ENCODE assay signal across 8 cellular contexts in genomic region chrX:53433651-53434639, GRCh38. TPM values are rescaled to one million over a fixed set of nuclear protein-coding genes. Genes with fewer than 3 reads are reported as not detected.
A peak's percentile ranks its signal among the peaks of the same experiment; 100 is the strongest.
DNase-seq lines count a peak whose midpoint lies in the region; ATAC-seq and TF ChIP-seq lines count a peak whose summit lies in the region.

HSD17B10 (minus strand) TSS chrX:53434370; CDS start chrX:53434345, 25 bp downstream.

- no peaks in the 10 kb centered on the region for H3K27me3 Mint-ChIP-seq in chondrocyte (ENCODE audit: low read depth)

- peaks cover 13% of the 10 kb centered on the region for H3K9me3 Mint-ChIP-seq in chondrocyte (ENCODE audit: low read depth)

- H3K27me3 ChIP-seq in kidney epithelial cell (ENCODE audit: control insufficient read depth, insufficient read depth, low read length), result peaks cover 5% of the 10 kb centered on the region

- peaks cover 12% of the 10 kb centered on the region for H3K4me1 Mint-ChIP-seq in chondrocyte (ENCODE audit: low read depth)

- peaks cover 5% of the 10 kb centered on the region for H3K36me3 Mint-ChIP-seq in chondrocyte (ENCODE audit: low read depth)

- peak within 1 kb of the TSS; percentile 97 for H3K4me3 Mint-ChIP-seq in chondrocyte (ENCODE audit: unreplicated experiment)

- peak within 1 kb of the TSS; percentile 90 for H3K27ac Mint-ChIP-seq in chondrocyte (ENCODE audit: unreplicated experiment)

- ATAC-seq in GM19035 (IDR thresholded peaks at IDR 0.05; ENCODE audit: unreplicated experiment) (peak; percentile 91), HG03354 (IDR thresholded peaks at IDR 0.05; ENCODE audit: poor library complexity, severe bottlenecking, unreplicated experiment) (peak; percentile 94)

- no peak for TF ChIP-seq CTCF in AG09319 (IDR thresholded peaks at IDR 0.05; ENCODE audit: low read depth, low read length)
- TF ChIP-seq CTCF in chondrocyte (IDR thresholded peaks at IDR 0.05), result no peak
- TF ChIP-seq CTCF in kidney epithelial cell (IDR thresholded peaks at IDR 0.05; ENCODE audit: insufficient read depth, low read length, poor library complexity, severe bottlenecking), result no peak

- H3K36me3 ChIP-seq in kidney epithelial cell (ENCODE audit: control insufficient read depth, insufficient read depth, low read length), result no peaks in the 10 kb centered on the region

- peak; percentile 16 for DNase-seq in AG09319 (ENCODE audit: extremely low read depth, low read depth)
- DNase-seq in NCI-H510A treated with DMSO at 0.1 percent for 48 hours (lab: John Stamatoyannopoulos, UW), result peak; percentile 87
- DNase-seq in activated CD4-positive, alpha-beta T cell treated with anti-CD3 and anti-CD28 coated beads for 24 hours (ENCODE audit: low read depth in 2 of 2), result peak; percentile 77 to 81
- DNase-seq in chondrocyte (ENCODE audit: low spot score), result peak; percentile 96
- DNase-seq in kidney epithelial cell (ENCODE audit: low read depth), result peak; percentile 41
- peak; percentile 62 to 64 for DNase-seq in stimulated activated CD4-positive, alpha-beta T cell treated with anti-CD3 and anti-CD28 coated beads, Interleukin-1b, Interleukin-23, amount 100 ng/mL, for 1 hour (ENCODE audit: low read depth in 2 of 2)

- H3K4me3 ChIP-seq in kidney epithelial cell (ENCODE audit: low read depth, low read length), result peak within 1 kb of the TSS; percentile 80

RNA-seq across cellular contexts. Expression of gene HSD17B10, which starts in this region (rescaled TPM):
- total RNA-seq in chondrocyte, result 69.4 to 91.4 TPM (median 72.3 TPM) in 3 replicates
- 85.8 and 97.4 TPM in 2 replicates for total RNA-seq in kidney epithelial cell

Comparison
In these comparisons a context has a peak if more than half of its experiments do, and no peak if none do; other contexts are left out.
1. Peak in every context shown above with its lines: DNase-seq, ATAC-seq and H3K4me3 ChIP-seq.
2. DNase-seq: peak in every context shown above with its lines; median percentile 96 in chondrocyte; 87 in NCI-H510A treated with DMSO at 0.1 percent for 48 hours; 79 in activated CD4-positive, alpha-beta T cell treated with anti-CD3 and anti-CD28 coated beads for 24 hours; 63 in stimulated activated CD4-positive, alpha-beta T cell treated with anti-CD3 and anti-CD28 coated beads, Interleukin-1b, Interleukin-23, amount 100 ng/mL, for 1 hour; 41 in kidney epithelial cell; 16 in AG09319.